In the genomic region with DNA sequence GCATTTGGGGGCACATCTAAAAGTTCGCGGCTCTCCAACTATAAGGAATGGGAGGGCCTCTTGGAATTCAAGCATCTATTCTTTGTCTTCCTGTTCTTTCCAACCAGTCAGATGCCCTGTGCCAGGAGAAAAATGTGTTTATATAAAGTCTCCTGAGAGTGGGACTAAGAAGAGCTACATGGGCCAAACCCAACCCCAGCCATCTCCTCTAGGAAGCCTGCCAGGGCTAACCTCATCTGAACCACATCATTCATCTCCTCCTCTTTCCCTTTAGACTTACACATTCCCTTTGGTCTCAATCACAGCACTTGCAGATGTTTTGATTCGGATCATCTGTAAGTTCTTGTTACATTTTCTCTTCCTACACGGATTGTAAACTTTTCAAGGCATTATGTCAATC, we compare ENCODE assay signal across 14 cellular contexts.
A peak's percentile ranks its signal among the peaks of the same experiment; 100 is the strongest.
DNase-seq lines count a peak whose midpoint lies in the region; ATAC-seq, FAIRE-seq and TF ChIP-seq lines count a peak whose summit lies in the region.
"Had no signal": no experiment of that assay in that cellular context is flagged by ENCODE, and none has a peak within 500 bp of the region (broad histone marks: within the 10 kb centered on the region; RNA-seq: fewer than 3 reads in every experiment).

No MANE protein-coding gene starts in this region.

- H3K4me3 ChIP-seq in HEK293 (ENCODE audit: low read depth, low read length) (no peak overlapping the region), brain microvascular endothelial cell (ENCODE audit: low read depth, low read length) (no peak overlapping the region), thoracic aorta (peak overlapping the region; percentile 4), suprapubic skin (no peak overlapping the region)
- H3K4me3 ChIP-seq: cardiac muscle cell had no signal

- FAIRE-seq in HTR-8/SVneo (lab: Jason Lieb, UNC), result no peak

- TF ChIP-seq EP300 in suprapubic skin (IDR thresholded peaks at IDR 0.05), result no peak

- H3K4me1 ChIP-seq in HEK293 (ENCODE audit: control insufficient read depth, insufficient read depth, low read length), result peaks cover 16% of the 10 kb centered on the region
- H3K4me1 ChIP-seq in thoracic aorta (ENCODE audit: control insufficient read depth in 1 of 2, low read depth in 2 of 2), result peaks cover 9 to 47% of the 10 kb centered on the region in 2 donors
- H3K4me1 ChIP-seq in suprapubic skin, result no peaks in the 10 kb centered on the region

- H3K9me3 ChIP-seq in HEK293 (ENCODE audit: control insufficient read depth, insufficient read depth, low read depth, low read length) (no peaks in the 10 kb centered on the region), thoracic aorta (no peaks in the 10 kb centered on the region), suprapubic skin (no peaks in the 10 kb centered on the region)

- ATAC-seq in left cardiac atrium (peak; percentile 70 to 86), thoracic aorta (ENCODE audit: insufficient number of reproducible peaks, low FRiP score, low read depth) (no peak)
- ATAC-seq: naive thymus-derived CD8-positive, alpha-beta T cell; sciatic nerve had no signal

- H3K36me3 ChIP-seq in HEK293 (ENCODE audit: control insufficient read depth in 2 of 2, insufficient read depth in 1 of 2, low read length in 2 of 2) (no peaks in the 10 kb centered on the region), brain microvascular endothelial cell (replicated peaks) (no peaks in the 10 kb centered on the region), thoracic aorta (no peaks in the 10 kb centered on the region), suprapubic skin (no peaks in the 10 kb centered on the region)
- H3K36me3 ChIP-seq: cardiac muscle cell had no signal

- H3K27me3 ChIP-seq in brain microvascular endothelial cell (replicated peaks), result no peaks in the 10 kb centered on the region
- H3K27me3 ChIP-seq in thoracic aorta (replicated peaks; ENCODE audit: insufficient read depth), result no peaks in the 10 kb centered on the region
- H3K27me3 ChIP-seq in suprapubic skin, result no peaks in the 10 kb centered on the region
- H3K27me3 ChIP-seq: cardiac muscle cell had no signal

- 55% methylated on average over 4 of the region's 4 CpGs for WGBS in suprapubic skin

- H3K27ac ChIP-seq in HEK293 (ENCODE audit: extremely low read depth, low read depth, low read length), result no peak overlapping the region
- H3K27ac ChIP-seq in brain microvascular endothelial cell, result peak overlapping the region; percentile 42
- H3K27ac ChIP-seq in thoracic aorta, result peak overlapping the region in 1 of 2 donors; percentile 38
- H3K27ac ChIP-seq in suprapubic skin, result no peak overlapping the region
- H3K27ac ChIP-seq: cardiac muscle cell had no signal

- in situ Hi-C loops in brain microvascular endothelial cell (cut with HindIII; ENCODE audit: low pct_ligation_motif_present, low sequenced_read_pairs), result no loop called here

- TF ChIP-seq POLR2A in suprapubic skin (IDR thresholded peaks at IDR 0.05), result no peak

- intact Hi-C loops in left cardiac atrium (cut with DNase I), result loop anchor here in 1 of 2 donors (5.0 kb wide), 1 partner anchor 196 kb away; no protein-coding TSS in a partner anchor

- CTCF ChIA-PET in HEK293 (lab: Yijun Ruan, JAX), result no interaction called here

- no peak for TF ChIP-seq CTCF in HEK293 (tag by site-specific recombination; IDR thresholded peaks at IDR 0.05)
- TF ChIP-seq CTCF in brain microvascular endothelial cell (IDR thresholded peaks at IDR 0.05; ENCODE audit: low read depth, low read length, missing control alignments), result no peak
- TF ChIP-seq CTCF in thoracic aorta (IDR thresholded peaks at IDR 0.05), result no peak
- no peak for TF ChIP-seq CTCF in suprapubic skin (IDR thresholded peaks at IDR 0.05)

- DNase-seq in brain microvascular endothelial cell (peak; percentile 82), left cardiac atrium (peak; percentile 47), thoracic aorta (ENCODE audit: low spot score) (peak; percentile 18), HTR-8/SVneo (ENCODE audit: insufficient read length, low spot score) (no peak), NCI-H1930 (lab: John Stamatoyannopoulos, UW) (no peak), suprapubic skin (ENCODE audit: low spot score in 2 of 2) (no peak)
- DNase-seq: activated CD4-positive, alpha-beta memory T cell treated with anti-CD3 and anti-CD28 coated beads for 36 hours; erythroblast; naive thymus-derived CD8-positive, alpha-beta T cell; NCI-H2107; T1000 had no signal

- POLR2A ChIA-PET in HEK293 (lab: Yijun Ruan, JAX), result no interaction called here

TF ChIP-seq in HEK293, 187 proteins besides CTCF, POLR2A, EP300 and RAD21:
- TF ChIP-seq, protein P1, sequence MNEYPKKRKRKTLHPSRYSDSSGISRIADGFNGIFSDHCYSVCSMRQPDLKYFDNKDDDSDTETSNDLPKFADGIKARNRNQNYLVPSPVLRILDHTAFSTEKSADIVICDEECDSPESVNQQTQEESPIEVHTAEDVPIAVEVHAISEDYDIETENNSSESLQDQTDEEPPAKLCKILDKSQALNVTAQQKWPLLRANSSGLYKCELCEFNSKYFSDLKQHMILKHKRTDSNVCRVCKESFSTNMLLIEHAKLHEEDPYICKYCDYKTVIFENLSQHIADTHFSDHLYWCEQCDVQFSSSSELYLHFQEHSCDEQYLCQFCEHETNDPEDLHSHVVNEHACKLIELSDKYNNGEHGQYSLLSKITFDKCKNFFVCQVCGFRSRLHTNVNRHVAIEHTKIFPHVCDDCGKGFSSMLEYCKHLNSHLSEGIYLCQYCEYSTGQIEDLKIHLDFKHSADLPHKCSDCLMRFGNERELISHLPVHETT (tag by site-specific recombination; IDR thresholded peaks at IDR 0.05), result no peak
- TF ChIP-seq, protein P2, sequence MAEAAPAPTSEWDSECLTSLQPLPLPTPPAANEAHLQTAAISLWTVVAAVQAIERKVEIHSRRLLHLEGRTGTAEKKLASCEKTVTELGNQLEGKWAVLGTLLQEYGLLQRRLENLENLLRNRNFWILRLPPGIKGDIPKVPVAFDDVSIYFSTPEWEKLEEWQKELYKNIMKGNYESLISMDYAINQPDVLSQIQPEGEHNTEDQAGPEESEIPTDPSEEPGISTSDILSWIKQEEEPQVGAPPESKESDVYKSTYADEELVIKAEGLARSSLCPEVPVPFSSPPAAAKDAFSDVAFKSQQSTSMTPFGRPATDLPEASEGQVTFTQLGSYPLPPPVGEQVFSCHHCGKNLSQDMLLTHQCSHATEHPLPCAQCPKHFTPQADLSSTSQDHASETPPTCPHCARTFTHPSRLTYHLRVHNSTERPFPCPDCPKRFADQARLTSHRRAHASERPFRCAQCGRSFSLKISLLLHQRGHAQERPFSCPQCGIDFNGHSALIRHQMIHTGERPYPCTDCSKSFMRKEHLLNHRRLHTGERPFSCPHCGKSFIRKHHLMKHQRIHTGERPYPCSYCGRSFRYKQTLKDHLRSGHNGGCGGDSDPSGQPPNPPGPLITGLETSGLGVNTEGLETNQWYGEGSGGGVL (tag by site-specific recombination; IDR thresholded peaks at IDR 0.05), result no peak
- TF ChIP-seq SALL2 (tag by site-specific recombination; IDR thresholded peaks at IDR 0.05; ENCODE audit: borderline replicate concordance), result no peak
- TF ChIP-seq, protein P3, sequence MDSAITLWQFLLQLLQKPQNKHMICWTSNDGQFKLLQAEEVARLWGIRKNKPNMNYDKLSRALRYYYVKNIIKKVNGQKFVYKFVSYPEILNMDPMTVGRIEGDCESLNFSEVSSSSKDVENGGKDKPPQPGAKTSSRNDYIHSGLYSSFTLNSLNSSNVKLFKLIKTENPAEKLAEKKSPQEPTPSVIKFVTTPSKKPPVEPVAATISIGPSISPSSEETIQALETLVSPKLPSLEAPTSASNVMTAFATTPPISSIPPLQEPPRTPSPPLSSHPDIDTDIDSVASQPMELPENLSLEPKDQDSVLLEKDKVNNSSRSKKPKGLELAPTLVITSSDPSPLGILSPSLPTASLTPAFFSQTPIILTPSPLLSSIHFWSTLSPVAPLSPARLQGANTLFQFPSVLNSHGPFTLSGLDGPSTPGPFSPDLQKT (IDR thresholded peaks at IDR 0.05; ENCODE audit: borderline replicate concordance, low read depth, low read length), result no peak
- peak; percentile 77 for TF ChIP-seq SCRT2 (tag by site-specific recombination; IDR thresholded peaks at IDR 0.05)
- TF ChIP-seq KLF16 (tag by site-specific recombination; IDR thresholded peaks at IDR 0.05), result no peak

Comparison
In these comparisons a context has a peak if more than half of its experiments do, and no peak if none do; other contexts are left out.
1. DNase-seq: peak in brain microvascular endothelial cell (single experiment), left cardiac atrium (single experiment) and thoracic aorta (single experiment); none in HTR-8/SVneo (single experiment), NCI-H1930 (0 of 2) and suprapubic skin (0 of 2).